1 cellular context compared by ENCODE assay signal in genomic region chr4:169246957-169247396, GRCh38.
TF ChIP-seq lines count a peak whose summit lies in the region.

No MANE protein-coding gene starts in this region.

TF ChIP-seq in IMR-90, 13 proteins besides CTCF, POLR2A, EP300 and RAD21:
- no peak for TF ChIP-seq MAZ (IDR thresholded peaks at IDR 0.05; ENCODE audit: borderline replicate concordance, low read depth, low read length)
- no peak for TF ChIP-seq RFX5 (IDR thresholded peaks at IDR 0.05; ENCODE audit: low read depth, low read length)
- TF ChIP-seq SMC3 (IDR thresholded peaks at IDR 0.05; ENCODE audit: low read depth, low read length): no peak
- TF ChIP-seq MXI1 (IDR thresholded peaks at IDR 0.05; ENCODE audit: borderline replicate concordance, low read depth, low read length): no peak
- no peak for TF ChIP-seq ELK1 (IDR thresholded peaks at IDR 0.05; ENCODE audit: borderline replicate concordance, low read depth, low read length)
- TF ChIP-seq FOS (IDR thresholded peaks at IDR 0.05; ENCODE audit: low read depth, low read length): no peak
- TF ChIP-seq NFE2L2 (IDR thresholded peaks at IDR 0.05; ENCODE audit: low read depth, low read length): no peak
- no peak for TF ChIP-seq CEBPB (IDR thresholded peaks at IDR 0.05; ENCODE audit: low read depth, low read length)
- TF ChIP-seq BHLHE40 (IDR thresholded peaks at IDR 0.05; ENCODE audit: low read depth, low read length): no peak
